ENCODE assay signal across 19 cellular contexts in the genomic region with DNA sequence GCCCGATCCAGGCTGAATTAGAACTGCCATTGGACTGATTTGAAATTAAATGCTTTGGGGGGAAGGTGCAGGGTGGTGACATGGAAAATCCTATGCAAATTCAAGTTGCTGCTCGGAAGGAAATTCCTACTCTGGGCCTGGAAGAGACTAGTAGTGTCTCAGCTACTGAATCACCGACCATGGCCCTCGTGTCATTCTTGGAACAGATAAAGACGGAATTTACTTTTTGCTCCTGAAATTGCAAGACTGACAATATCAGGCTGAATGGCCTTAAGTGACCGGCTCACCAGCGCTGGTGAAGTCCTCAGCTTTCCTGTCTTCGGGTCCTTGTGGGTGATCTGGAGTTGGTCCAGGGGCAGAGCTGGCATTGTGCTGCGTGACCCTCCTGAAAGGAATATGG. TPM values are rescaled to one million over a fixed set of nuclear protein-coding genes. Genes with fewer than 3 reads are reported as not detected.
DNase-seq lines count a peak whose midpoint lies in the region; ATAC-seq, FAIRE-seq and TF ChIP-seq lines count a peak whose summit lies in the region.
"Had no signal": no experiment of that assay in that cellular context is flagged by ENCODE, and none has a peak within 500 bp of the region (broad histone marks: within the 10 kb centered on the region; RNA-seq: fewer than 3 reads in every experiment).

No MANE protein-coding gene starts in this region.

- no peaks in the 10 kb centered on the region for H4K20me1 ChIP-seq in HepG2 (ENCODE audit: insufficient read depth, low read length)

- in situ Hi-C loops in HepG2 (cut with HindIII; ENCODE audit: extremely low pct_ligation_motif_present, low pct_unique_long_range_greater_than_20kb) = no loop called here

- H3K27ac ChIP-seq in liver (ENCODE audit: low read depth in 1 of 2, low read length in 2 of 2) (peak overlapping the region; percentile 14 to 71), HepG2 (ENCODE audit: extremely low read length, insufficient read depth, low read length) (no peak overlapping the region), left ventricle myocardium inferior (replicated peaks) (peak overlapping the region; percentile 83), neutrophil (peak overlapping the region; percentile 64), testis (peak overlapping the region in 1 of 2 donors; percentile 53)
- H3K27ac ChIP-seq: HL-60 had no signal

- WGBS in liver = 87% methylated on average over 9 of the region's 9 CpGs
- WGBS in HepG2 (ENCODE audit: low lambda C conversion rate) = 88% methylated on average over 7 of the region's 9 CpGs
- 54 to 74% methylated on average over 9 of the region's 9 CpGs for WGBS in testis, 2 donors

- no peak overlapping the region for H2AFZ ChIP-seq in HepG2 (ENCODE audit: low read length)

- intact Hi-C loops in HepG2 (cut with micrococcal nuclease; ENCODE audit: unreplicated experiment) (no loop called here), left ventricle myocardium inferior (cut with micrococcal nuclease) (no loop called here), testis (cut with DNase I; ENCODE audit: low total_unique reads) (no loop called here)

- H3K27me3 ChIP-seq in liver (ENCODE audit: control insufficient read depth in 4 of 4, insufficient read depth in 4 of 4, low read length in 3 of 4) (no peaks in the 10 kb centered on the region), HepG2 (ENCODE audit: control insufficient read depth in 1 of 2, insufficient read depth in 2 of 2, low read length in 2 of 2) (no peaks in the 10 kb centered on the region), left ventricle myocardium inferior (ENCODE audit: low read depth) (no peaks in the 10 kb centered on the region), neutrophil (no peaks in the 10 kb centered on the region), testis (no peaks in the 10 kb centered on the region)
- H3K27me3 ChIP-seq: BE2C had no signal

- peaks cover 4 to 45% (median 27%) of the 10 kb centered on the region in 4 donors for H3K4me1 ChIP-seq in liver (ENCODE audit: control insufficient read depth in 4 of 4, insufficient read depth in 4 of 4, low read length in 3 of 4)
- peaks cover 16% of the 10 kb centered on the region for H3K4me1 ChIP-seq in HepG2 (ENCODE audit: insufficient read depth, low read length)
- H3K4me1 ChIP-seq in left ventricle myocardium inferior = peaks cover 72% of the 10 kb centered on the region
- peaks cover 25 to 26% of the 10 kb centered on the region in 2 experiments for H3K4me1 ChIP-seq in neutrophil (ENCODE audit: control insufficient read depth in 1 of 2, insufficient read depth in 1 of 2, low read depth in 1 of 2, low read length in 1 of 2)
- peaks cover 30% of the 10 kb centered on the region for H3K4me1 ChIP-seq in testis
- H3K4me1 ChIP-seq: BE2C had no signal

- TF ChIP-seq CTCF in liver (IDR thresholded peaks at IDR 0.05; ENCODE audit: low read depth, low read length, missing input control) (no peak), HepG2 (CRISPR knock-in tag; IDR thresholded peaks at IDR 0.05) (no peak), left ventricle myocardium inferior (IDR thresholded peaks at IDR 0.05; ENCODE audit: borderline replicate concordance) (no peak), neutrophil (IDR thresholded peaks at IDR 0.05) (no peak), testis (IDR thresholded peaks at IDR 0.05) (no peak)

- H3K36me3 ChIP-seq in liver (ENCODE audit: control insufficient read depth in 4 of 4, insufficient read depth in 3 of 4, low read depth in 1 of 4, low read length in 3 of 4) = peaks cover 0 to 13% (median 8%) of the 10 kb centered on the region in 4 donors
- peaks cover 5 to 40% of the 10 kb centered on the region in 2 experiments for H3K36me3 ChIP-seq in HepG2 (replicated peaks in 1 of 2; ENCODE audit: control insufficient read depth in 1 of 2, insufficient read depth in 2 of 2, low read length in 2 of 2)
- H3K36me3 ChIP-seq in left ventricle myocardium inferior = peaks cover 39% of the 10 kb centered on the region
- H3K36me3 ChIP-seq in neutrophil = peaks cover 3% of the 10 kb centered on the region
- no peaks in the 10 kb centered on the region for H3K36me3 ChIP-seq in testis (ENCODE audit: low read depth, missing control alignments)

- no peak overlapping the region for H3K4me2 ChIP-seq in HepG2 (ENCODE audit: low read depth, low read length)

- CTCF ChIA-PET in HepG2 (lab: Yijun Ruan, JAX; ENCODE audit: low intra/inter-chr PET ratio, low total read pairs) = no interaction called here

- TF ChIP-seq RAD21 in liver (IDR thresholded peaks at IDR 0.05) (no peak), HepG2 (CRISPR knock-in tag; IDR thresholded peaks at IDR 0.05) (no peak)

- H3K9me3 ChIP-seq in liver (ENCODE audit: control insufficient read depth in 4 of 4, low read length in 3 of 4) = no peaks in the 10 kb centered on the region
- H3K9me3 ChIP-seq in HepG2 (ENCODE audit: low read length) = no peaks in the 10 kb centered on the region
- H3K9me3 ChIP-seq in left ventricle myocardium inferior (replicated peaks) = no peaks in the 10 kb centered on the region
- H3K9me3 ChIP-seq in neutrophil = no peaks in the 10 kb centered on the region
- H3K9me3 ChIP-seq in testis = no peaks in the 10 kb centered on the region
- H3K9me3 ChIP-seq: BE2C had no signal

- peaks cover 8% of the 10 kb centered on the region for H3K79me2 ChIP-seq in HepG2 (ENCODE audit: insufficient read depth, low read length)

- no peak overlapping the region for H3K4me3 ChIP-seq in liver (ENCODE audit: low read depth in 1 of 3, low read length in 3 of 3)
- H3K4me3 ChIP-seq in HepG2 (replicated peaks in 1 of 3; ENCODE audit: insufficient read depth in 1 of 3, low read depth in 2 of 3, low read length in 3 of 3) = no peak overlapping the region
- H3K4me3 ChIP-seq in left ventricle myocardium inferior = no peak overlapping the region
- H3K4me3 ChIP-seq in neutrophil (ENCODE audit: low read depth in 1 of 2, low read length in 1 of 2) = no peak overlapping the region
- no peak overlapping the region for H3K4me3 ChIP-seq in testis

- TF ChIP-seq EP300 in HepG2 (IDR thresholded peaks at IDR 0.05; ENCODE audit: low read depth in 2 of 2, low read length in 2 of 2) = no peak
- no peak for TF ChIP-seq EP300 in HepG2 (CRISPR knock-in tag; IDR thresholded peaks at IDR 0.05; ENCODE audit: borderline replicate concordance)

- BruUV-seq in HepG2 (replicated peaks; lab: Mats Ljungman, UMichigan) = no TSS peak

- no peak for FAIRE-seq in HepG2 (lab: Jason Lieb, UNC)
- FAIRE-seq: A204.1 had no signal

- TF ChIP-seq POLR2A in HepG2 (IDR thresholded peaks at IDR 0.05; ENCODE audit: insufficient read depth in 1 of 2, low read depth in 2 of 2, low read length in 2 of 2) (no peak), testis (IDR thresholded peaks at IDR 0.05) (no peak)

- ATAC-seq in HepG2 = no peak

- no peak for DNase-seq in HepG2 (ENCODE audit: low spot score)
- no peak for DNase-seq in left ventricle myocardium inferior
- DNase-seq in testis = peak; percentile 34
- no peak for DNase-seq in NCI-H524 (lab: John Stamatoyannopoulos, UW)
- DNase-seq in activated gamma-delta T cell (lab: John Stamatoyannopoulos, UW) = no peak
- DNase-seq in NK-92 (lab: John Stamatoyannopoulos, UW; ENCODE audit: unreplicated experiment) = no peak
- DNase-seq: BE2C; CD4-positive, alpha-beta memory T cell; DMS153; GDM1; H9; MM.1S; NCI-H1092; NCI-H2081 treated with DMSO at 0.1 percent for 48 hours; NCI-H510A had no signal

- H3K9ac ChIP-seq in liver (ENCODE audit: low read depth in 1 of 2, low read length in 2 of 2) = no peak overlapping the region
- no peak overlapping the region for H3K9ac ChIP-seq in HepG2 (ENCODE audit: insufficient read depth, low read depth, low read length)

- POLR2A ChIA-PET in HepG2 (lab: Yijun Ruan, JAX) = no interaction called here

RNA-seq across cellular contexts. Expression of gene ASCC2, which starts 6.1 kb away (rescaled TPM):
- total RNA-seq in liver (10 to 100 TPM; 36.0 to 43.7 TPM), HepG2 (2016; rRNA removed; fragmentation: Illumina TruSeq; extraction: Trizol) (24.3 and 26.3 TPM in 2 replicates), left ventricle myocardium inferior (34.7 TPM), testis (10 to 100 TPM; 91.5 to 93.8 TPM)
- polyA plus RNA-seq in liver (10 to 100 TPM; 34.6 to 41.4 TPM), HepG2 (2011; rRNA removed) (26.2 and 29.9 TPM in 2 replicates), testis (ENCODE audit: insufficient read depth, low read depth, low replicate concordance) (108 TPM)
- total RNA-seq in HepG2 (2016; cell fraction: cytosol; rRNA removed; fragmentation: Illumina TruSeq; extraction: Trizol; ENCODE audit: low read depth) = 17.6 and 18.6 TPM in 2 replicates
- 22.7 and 27.6 TPM in 2 replicates for total RNA-seq in HepG2 (2016; cell fraction: insoluble cytoplasmic fraction; rRNA removed; fragmentation: Illumina TruSeq; extraction: Trizol)
- total RNA-seq in HepG2 (2016; cell fraction: membrane; rRNA removed; fragmentation: Illumina TruSeq; extraction: Trizol) = 25.1 and 25.9 TPM in 2 replicates
- total RNA-seq in HepG2 (2016; cell fraction: nucleus; rRNA removed; fragmentation: Illumina TruSeq; extraction: Trizol) = 25.8 and 29.0 TPM in 2 replicates
- 17.5 and 19.1 TPM in 2 replicates for polyA plus RNA-seq in HepG2 (2011; cell fraction: cytosol; rRNA removed)
- polyA plus RNA-seq in HepG2 (2011; cell fraction: nucleus; rRNA removed) = 43.6 and 44.8 TPM in 2 replicates
- 21.1 and 26.8 TPM in 2 replicates for polyA plus RNA-seq in HepG2 (2012)
- polyA plus RNA-seq in HepG2 (2016; cell fraction: cytosol; fragmentation: Illumina TruSeq; extraction: Trizol; ENCODE audit: low read depth) = 18.0 and 18.4 TPM in 2 replicates
- 35.0 and 42.8 TPM in 2 replicates for polyA plus RNA-seq in HepG2 (2016; cell fraction: insoluble cytoplasmic fraction; fragmentation: Illumina TruSeq; extraction: Trizol; ENCODE audit: low read depth)
- polyA plus RNA-seq in HepG2 (2016; cell fraction: membrane; fragmentation: Illumina TruSeq; extraction: Trizol; ENCODE audit: low read depth) = 25.5 and 26.7 TPM in 2 replicates
- polyA plus RNA-seq in HepG2 (2016; cell fraction: nucleus; fragmentation: Illumina TruSeq; extraction: Trizol; ENCODE audit: insufficient read depth, low read depth) = 59.5 and 59.7 TPM in 2 replicates
- 45.5 and 76.2 TPM in 2 replicates for polyA minus RNA-seq in HepG2 (2011; rRNA and poly(A)+ RNA removed; ENCODE audit: low replicate concordance)
- 17.1 and 17.2 TPM in 2 replicates for polyA minus RNA-seq in HepG2 (2011; cell fraction: cytosol; rRNA and poly(A)+ RNA removed)
- polyA minus RNA-seq in HepG2 (2011; cell fraction: nucleus; rRNA and poly(A)+ RNA removed) = 38.6 and 40.3 TPM in 2 replicates

RNA-seq across cellular contexts. Expression of gene MTMR3, which starts 51.0 kb away (rescaled TPM):
- 10 to 100 TPM; 27.0 to 38.8 TPM for total RNA-seq in liver
- polyA plus RNA-seq in liver = 1 to 10 TPM; 6.0 to 7.2 TPM
- total RNA-seq in HepG2 (2016; rRNA removed; fragmentation: Illumina TruSeq; extraction: Trizol) = 12.6 and 15.8 TPM in 2 replicates
- 8.7 and 10.0 TPM in 2 replicates for total RNA-seq in HepG2 (2016; cell fraction: cytosol; rRNA removed; fragmentation: Illumina TruSeq; extraction: Trizol; ENCODE audit: low read depth)
- total RNA-seq in HepG2 (2016; cell fraction: insoluble cytoplasmic fraction; rRNA removed; fragmentation: Illumina TruSeq; extraction: Trizol) = 13.0 and 14.8 TPM in 2 replicates
- 5.7 and 6.5 TPM in 2 replicates for total RNA-seq in HepG2 (2016; cell fraction: membrane; rRNA removed; fragmentation: Illumina TruSeq; extraction: Trizol)
- total RNA-seq in HepG2 (2016; cell fraction: nucleus; rRNA removed; fragmentation: Illumina TruSeq; extraction: Trizol) = 13.8 and 18.4 TPM in 2 replicates
- polyA plus RNA-seq in HepG2 (2011; rRNA removed) = 24.8 and 29.8 TPM in 2 replicates
- 11.2 and 11.6 TPM in 2 replicates for polyA plus RNA-seq in HepG2 (2011; cell fraction: cytosol; rRNA removed)
- 118 TPM in 2 replicates for polyA plus RNA-seq in HepG2 (2011; cell fraction: nucleus; rRNA removed)
- polyA plus RNA-seq in HepG2 (2012) = 13.5 and 15.0 TPM in 2 replicates
- 0.43 and 0.50 TPM in 2 replicates for polyA plus RNA-seq in HepG2 (2016; cell fraction: cytosol; fragmentation: Illumina TruSeq; extraction: Trizol; ENCODE audit: low read depth)
- polyA plus RNA-seq in HepG2 (2016; cell fraction: insoluble cytoplasmic fraction; fragmentation: Illumina TruSeq; extraction: Trizol; ENCODE audit: low read depth) = 7.1 and 8.6 TPM in 2 replicates
- 1.5 and 1.7 TPM in 2 replicates for polyA plus RNA-seq in HepG2 (2016; cell fraction: membrane; fragmentation: Illumina TruSeq; extraction: Trizol; ENCODE audit: low read depth)
- 22.3 and 26.9 TPM in 2 replicates for polyA plus RNA-seq in HepG2 (2016; cell fraction: nucleus; fragmentation: Illumina TruSeq; extraction: Trizol; ENCODE audit: insufficient read depth, low read depth)
- 28.7 and 66.5 TPM in 2 replicates for polyA minus RNA-seq in HepG2 (2011; rRNA and poly(A)+ RNA removed; ENCODE audit: low replicate concordance)
- polyA minus RNA-seq in HepG2 (2011; cell fraction: cytosol; rRNA and poly(A)+ RNA removed) = 8.6 and 12.1 TPM in 2 replicates
- 38.9 and 42.6 TPM in 2 replicates for polyA minus RNA-seq in HepG2 (2011; cell fraction: nucleus; rRNA and poly(A)+ RNA removed)
- 31.3 TPM for total RNA-seq in left ventricle myocardium inferior
- 100 to 1,000 TPM; 130 to 137 TPM for total RNA-seq in testis
- polyA plus RNA-seq in testis (ENCODE audit: insufficient read depth, low read depth, low replicate concordance) = 75.2 TPM
